ENCODE assay signal across 35 cellular contexts in the genomic region with DNA sequence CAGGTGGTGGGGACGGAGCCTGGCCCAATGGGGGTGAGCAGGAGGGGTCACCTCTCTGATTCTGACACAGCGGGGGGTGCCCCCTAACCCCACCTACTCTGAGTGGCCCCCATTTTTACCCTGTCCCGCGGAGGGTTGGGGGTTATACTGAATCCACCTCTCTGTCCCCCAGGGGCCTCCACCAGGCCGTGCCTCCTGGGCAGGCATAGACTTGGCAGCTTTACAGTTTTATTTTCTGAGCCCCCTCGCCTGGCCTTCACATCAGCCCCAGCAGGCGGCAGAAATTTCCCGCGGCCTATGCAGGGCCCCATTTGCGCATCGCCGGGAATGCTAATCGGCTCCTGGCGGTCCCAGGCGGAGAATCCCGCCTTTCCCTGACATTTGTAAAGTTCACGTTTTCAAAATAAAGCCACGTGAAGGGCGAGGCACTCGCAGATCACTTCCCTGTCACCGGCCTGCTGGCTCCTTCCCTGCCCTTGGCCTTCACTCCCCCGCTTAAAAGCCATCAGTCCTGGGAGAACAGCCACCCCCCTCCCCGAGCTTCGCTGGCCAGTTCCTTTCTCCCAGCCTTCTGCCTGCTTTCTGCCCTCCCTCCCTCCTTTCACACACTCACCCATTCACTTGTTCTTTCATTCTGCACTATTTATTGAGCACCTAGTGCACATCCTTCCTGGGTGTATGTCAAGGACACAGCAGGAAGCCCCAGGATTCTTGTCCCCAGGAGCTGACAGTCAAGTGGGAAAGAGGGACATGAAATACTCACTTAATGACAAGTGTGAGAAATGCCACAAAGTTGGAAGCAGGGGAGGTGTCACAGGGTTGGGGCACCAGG. TPM values are rescaled to one million over a fixed set of nuclear protein-coding genes. Genes with fewer than 3 reads are reported as not detected.
DNase-seq lines count a peak whose midpoint lies in the region; ATAC-seq and TF ChIP-seq lines count a peak whose summit lies in the region.
"Had no signal": no experiment of that assay in that cellular context is flagged by ENCODE, and none has a peak within 500 bp of the region (broad histone marks: within the 10 kb centered on the region; RNA-seq: fewer than 3 reads in every experiment).

No MANE protein-coding gene starts in this region.

- peaks cover 15% of the 10 kb centered on the region for H3K4me1 ChIP-seq in GM23338 (ENCODE audit: insufficient read depth)
- H3K4me1 ChIP-seq in SJCRH30 = peaks cover 60% of the 10 kb centered on the region
- H3K4me1 ChIP-seq: pancreas, thyroid gland, vagina had no signal

- TF ChIP-seq CTCF in GM23338 (conservative IDR thresholded peaks at IDR 0.05; ENCODE audit: low read depth in 2 of 2) (no peak), glutamatergic neuron (IDR thresholded peaks at IDR 0.05; ENCODE audit: partially characterized antibody, unreplicated experiment) (no peak), progenitor cell of endocrine pancreas (IDR thresholded peaks at IDR 0.05; ENCODE audit: unreplicated experiment) (no peak)

- H3K27ac Mint-ChIP-seq in GM23338 (no peak overlapping the region), glutamatergic neuron (ENCODE audit: unreplicated experiment) (peak overlapping the region; percentile 25), progenitor cell of endocrine pancreas (peak overlapping the region; percentile 41)
- H3K27ac Mint-ChIP-seq: activated naive CD8-positive, alpha-beta T cell; CD8-positive, alpha-beta T cell; naive thymus-derived CD4-positive, alpha-beta T cell; stimulated activated naive CD8-positive, alpha-beta T cell treated with anti-CD3 and anti-CD28 coated beads, Interleukin-15, Interleukin-2, amounts not matched to agents 100 ng/mL and 50 ng/mL, for 24 hours had no signal

- 0 out of 2 replicates have a peak, but pooled peaks cover 5% of the 10 kb centered on the region for H3F3A ChIP-seq in GM23338 (replicated peaks; ENCODE audit: low read depth)

- no peaks in the 10 kb centered on the region for H3K9me3 Mint-ChIP-seq in GM23338
- peaks cover 11% of the 10 kb centered on the region for H3K9me3 Mint-ChIP-seq in glutamatergic neuron (ENCODE audit: unreplicated experiment)
- no peaks in the 10 kb centered on the region for H3K9me3 Mint-ChIP-seq in progenitor cell of endocrine pancreas (ENCODE audit: low read depth)
- H3K9me3 Mint-ChIP-seq: CD8-positive, alpha-beta T cell; stimulated activated naive CD8-positive, alpha-beta T cell treated with anti-CD3 and anti-CD28 coated beads, Interleukin-15, Interleukin-2, amounts not matched to agents 100 ng/mL and 50 ng/mL, for 24 hours had no signal

- no peak overlapping the region for H3K27ac ChIP-seq in GM23338 (ENCODE audit: low read depth)
- peak overlapping the region; percentile 27 for H3K27ac ChIP-seq in SJCRH30
- H3K27ac ChIP-seq: heart left ventricle, lower lobe of right lung, pancreas, right atrium auricular region, thyroid gland, vagina, VCaP had no signal

- no peak overlapping the region for H3K4me3 ChIP-seq in GM23338
- no peak overlapping the region for H3K4me3 ChIP-seq in SJCRH30
- H3K4me3 ChIP-seq: heart left ventricle, lower lobe of right lung, pancreas, right atrium auricular region, thyroid gland, vagina had no signal

- H3K79me2 ChIP-seq in GM23338 (replicated peaks; ENCODE audit: insufficient read depth) = no peaks in the 10 kb centered on the region

- no peak overlapping the region for H2AFZ ChIP-seq in GM23338

- H3K27me3 Mint-ChIP-seq in GM23338 (ENCODE audit: insufficient read depth, low read depth, poor library complexity) (peaks cover 19% of the 10 kb centered on the region), glutamatergic neuron (ENCODE audit: unreplicated experiment) (peaks cover 13% of the 10 kb centered on the region), progenitor cell of endocrine pancreas (peaks cover 30% of the 10 kb centered on the region)
- H3K27me3 Mint-ChIP-seq: stimulated activated naive CD8-positive, alpha-beta T cell treated with anti-CD3 and anti-CD28 coated beads, Interleukin-15, Interleukin-2, amounts not matched to agents 100 ng/mL and 50 ng/mL, for 24 hours had no signal

- ATAC-seq in GM23338 (peak; percentile 39), GM21529 (IDR thresholded peaks at IDR 0.05; ENCODE audit: unreplicated experiment) (no peak)
- ATAC-seq: CD8-positive, alpha-beta T cell; esophagus mucosa; heart left ventricle; HepG2; lower lobe of right lung; naive thymus-derived CD4-positive, alpha-beta T cell; pancreas had no signal

- peak; percentile 69 for DNase-seq in GM23338 (ENCODE audit: low spot score)
- DNase-seq in SJCRH30 = peak; percentile 59 to 66
- no peak for DNase-seq in glutamatergic neuron
- DNase-seq in progenitor cell of endocrine pancreas (ENCODE audit: low spot score, unreplicated experiment) = no peak
- DNase-seq in stimulated activated CD4-positive, alpha-beta T cell treated with anti-CD3 and anti-CD28 coated beads, Interleukin-2, amount 100 ng/mL, for 48 hours = no peak
- DNase-seq in NCI-H1092 treated with DMSO at 0.1 percent for 48 hours (lab: John Stamatoyannopoulos, UW) = no peak
- DNase-seq: activated CD4-positive, alpha-beta T cell treated with anti-CD3 and anti-CD28 coated beads for 4 hours; activated effector memory CD4-positive, alpha-beta T cell treated with Interleukin-2 at 50 U/mL for 16 hours; BE2C; caudate nucleus; CD8-positive, alpha-beta T cell; EL; foreskin fibroblast; Karpas-422; lower lobe of right lung; naive thymus-derived CD4-positive, alpha-beta T cell; NCI-H1417 treated with DMSO at 0.1 percent for 48 hours; NCI-H2029 treated with DMSO at 0.1 percent for 48 hours; NCI-H82; pancreas; SIG-M5; small intestine; SW 1271; thyroid gland had no signal

- peak overlapping the region; percentile 51; the same call in 1 of the 2 replicates for H3K4me2 ChIP-seq in GM23338

- no peaks in the 10 kb centered on the region for H3K36me3 ChIP-seq in GM23338 (ENCODE audit: insufficient read depth)
- H3K36me3 ChIP-seq in SJCRH30 = no peaks in the 10 kb centered on the region
- H3K36me3 ChIP-seq: BE2C, heart left ventricle, lower lobe of right lung, pancreas, right atrium auricular region, thyroid gland, vagina had no signal

- no peaks in the 10 kb centered on the region for H3K9me2 ChIP-seq in GM23338 (ENCODE audit: insufficient read depth)

- peak overlapping the region; percentile 8; the same call in 1 of the 3 replicates for H3K4me3 Mint-ChIP-seq in GM23338
- no peak overlapping the region for H3K4me3 Mint-ChIP-seq in glutamatergic neuron (ENCODE audit: unreplicated experiment)
- H3K4me3 Mint-ChIP-seq in progenitor cell of endocrine pancreas (ENCODE audit: low read depth) = no peak overlapping the region
- H3K4me3 Mint-ChIP-seq: activated naive CD8-positive, alpha-beta T cell; CD8-positive, alpha-beta T cell; naive thymus-derived CD4-positive, alpha-beta T cell; stimulated activated naive CD8-positive, alpha-beta T cell treated with anti-CD3 and anti-CD28 coated beads, Interleukin-15, Interleukin-2, amounts not matched to agents 100 ng/mL and 50 ng/mL, for 24 hours had no signal

- 0 out of 2 replicates have a peak, but pooled peaks cover 3% of the 10 kb centered on the region for H3K9me3 ChIP-seq in SJCRH30 (replicated peaks)
- H3K9me3 ChIP-seq: BE2C, heart left ventricle, lower lobe of right lung, pancreas, right atrium auricular region, thyroid gland, vagina had no signal

- H3K4me1 Mint-ChIP-seq in GM23338 (peaks cover 29% of the 10 kb centered on the region), glutamatergic neuron (ENCODE audit: low read depth, unreplicated experiment) (peaks cover 40% of the 10 kb centered on the region), progenitor cell of endocrine pancreas (ENCODE audit: low read depth) (peaks cover 6% of the 10 kb centered on the region)

- H3K36me3 Mint-ChIP-seq in GM23338 (ENCODE audit: low read depth) (no peaks in the 10 kb centered on the region), glutamatergic neuron (ENCODE audit: unreplicated experiment) (no peaks in the 10 kb centered on the region), progenitor cell of endocrine pancreas (ENCODE audit: insufficient read depth) (no peaks in the 10 kb centered on the region)
- H3K36me3 Mint-ChIP-seq: activated naive CD8-positive, alpha-beta T cell; CD8-positive, alpha-beta T cell; naive thymus-derived CD4-positive, alpha-beta T cell had no signal

- H3K27me3 ChIP-seq in GM23338 (ENCODE audit: insufficient read depth) (no peaks in the 10 kb centered on the region), SJCRH30 (no peaks in the 10 kb centered on the region; the same call in 1 of the 2 replicates)
- H3K27me3 ChIP-seq: BE2C, pancreas, right atrium auricular region, thyroid gland, vagina had no signal

- no peaks in the 10 kb centered on the region for H4K20me1 ChIP-seq in GM23338 (replicated peaks; ENCODE audit: insufficient read depth)

TF ChIP-seq in GM23338, 12 proteins besides CTCF, POLR2A, EP300 and RAD21 (continues in another document):
- TF ChIP-seq ZNF331 (CRISPR knock-in tag; IDR thresholded peaks at IDR 0.05; ENCODE audit: low read depth) (no peak), CREB1 (CRISPR knock-in tag; IDR thresholded peaks at IDR 0.05; ENCODE audit: low read depth) (no peak), POLR2AphosphoS5 (IDR thresholded peaks at IDR 0.05; ENCODE audit: low read depth) (no peak), NANOG (IDR thresholded peaks at IDR 0.05; ENCODE audit: borderline replicate concordance) (no peak), JUNB (IDR thresholded peaks at IDR 0.05; ENCODE audit: unreplicated experiment) (no peak)

RNA-seq across cellular contexts. Expression of gene LAMC3, which starts 17.5 kb away (rescaled TPM):
- 19.2 and 27.4 TPM in 2 replicates for total RNA-seq in GM23338 (2014; rRNA removed; shearing (Covaris generic))
- 8.2 and 9.0 TPM in 2 replicates for polyA plus RNA-seq in GM23338 (2016; fragmentation: Nextera tagmentation; extraction: Ambion mirVana)
- total RNA-seq in SJCRH30 (2014; rRNA removed; shearing (Covaris generic)) = not detected in 2 replicates
- 0.17 TPM for total RNA-seq in glutamatergic neuron (ENCODE audit: unreplicated experiment)
- 0.12 and 0.27 TPM in 2 replicates for total RNA-seq in progenitor cell of endocrine pancreas

RNA-seq across cellular contexts. Expression of gene FIBCD1, which starts 52.4 kb away (rescaled TPM):
- total RNA-seq in GM23338 (2014; rRNA removed; shearing (Covaris generic)) = 4.4 and 15.5 TPM in 2 replicates
- polyA plus RNA-seq in GM23338 (2016; fragmentation: Nextera tagmentation; extraction: Ambion mirVana) = 5.6 and 9.0 TPM in 2 replicates
- 2.8 TPM in 1 of 2 replicates, not detected in the other for total RNA-seq in SJCRH30 (2014; rRNA removed; shearing (Covaris generic))
- not detected for total RNA-seq in glutamatergic neuron (ENCODE audit: unreplicated experiment)
- total RNA-seq in progenitor cell of endocrine pancreas = not detected in 2 replicates
- total RNA-seq: activated CD8-positive, alpha-beta memory T cell treated with anti-CD3 and anti-CD28 coated beads for 36 hours; aorta; CD8-positive, alpha-beta T cell; naive thymus-derived CD4-positive, alpha-beta T cell; vagina had no signal
- polyA plus RNA-seq: naive thymus-derived CD4-positive, alpha-beta T cell; pancreas had no signal

Comparison
In these comparisons a context has a peak if more than half of its experiments do, and no peak if none do; other contexts are left out.
1. DNase-seq: peak in GM23338 (single experiment) and SJCRH30 (2 of 2); none in glutamatergic neuron (single experiment), progenitor cell of endocrine pancreas (single experiment), stimulated activated CD4-positive, alpha-beta T cell treated with anti-CD3 and anti-CD28 coated beads, Interleukin-2, amount 100 ng/mL, for 48 hours (0 of 2) and NCI-H1092 treated with DMSO at 0.1 percent for 48 hours (single experiment).
2. RNA of gene LAMC3, which starts 17.5 kb away (total RNA-seq): 19.2 to 27.4 TPM in GM23338; 0.17 TPM in glutamatergic neuron (single experiment), 0.12 to 0.27 TPM in progenitor cell of endocrine pancreas and not detected in SJCRH30; every median in the first group is over 10 times any median in the second.